11 cellular contexts compared by ENCODE assay signal in genomic region chr1:154324241-154324640, GRCh38. TPM values are rescaled to one million over a fixed set of nuclear protein-coding genes. Genes with fewer than 3 reads are reported as not detected.
DNase-seq lines count a peak whose midpoint lies in the region; ATAC-seq and TF ChIP-seq lines count a peak whose summit lies in the region.
"Had no signal": no experiment of that assay in that cellular context is flagged by ENCODE, and none has a peak within 500 bp of the region (broad histone marks: within the 10 kb centered on the region; RNA-seq: fewer than 3 reads in every experiment).

No MANE protein-coding gene starts in this region.

- peaks cover 32% of the 10 kb centered on the region for H3K4me1 Mint-ChIP-seq in activated CD4-positive, alpha-beta T cell treated with anti-CD3 and anti-CD28 coated beads for 36 hours
- H3K4me1 Mint-ChIP-seq in activated B cell treated with CpG ODN at 0.5 μM for 24 hours = peaks cover 36% of the 10 kb centered on the region
- peaks cover 27 to 41% of the 10 kb centered on the region in 2 donors for H3K4me1 Mint-ChIP-seq in stimulated activated naive B cell treated with anti-CD40 and anti-IgM and Interleukin-4, amounts not matched to agents 10 μg/mL and 1 μg/mL and 100 μg/mL, for 72 hours

- no peaks in the 10 kb centered on the region for H3K9me3 Mint-ChIP-seq in activated CD4-positive, alpha-beta T cell treated with anti-CD3 and anti-CD28 coated beads for 36 hours (ENCODE audit: low read depth)
- H3K9me3 Mint-ChIP-seq in activated B cell treated with CpG ODN at 0.5 μM for 24 hours = no peaks in the 10 kb centered on the region
- H3K9me3 Mint-ChIP-seq in stimulated activated naive B cell treated with anti-CD40 and anti-IgM and Interleukin-4, amounts not matched to agents 10 μg/mL and 1 μg/mL and 100 μg/mL, for 72 hours = no peaks in the 10 kb centered on the region

- H3K36me3 ChIP-seq in iPS-15b (ENCODE audit: control insufficient read depth, insufficient read depth, low read length) = no peaks in the 10 kb centered on the region

- H3K4me3 Mint-ChIP-seq in activated CD4-positive, alpha-beta T cell treated with anti-CD3 and anti-CD28 coated beads for 36 hours = peak overlapping the region; percentile 99
- peak overlapping the region; percentile 95 for H3K4me3 Mint-ChIP-seq in activated B cell treated with CpG ODN at 0.5 μM for 24 hours
- peak overlapping the region; percentile 91 to 98 for H3K4me3 Mint-ChIP-seq in stimulated activated naive B cell treated with anti-CD40 and anti-IgM and Interleukin-4, amounts not matched to agents 10 μg/mL and 1 μg/mL and 100 μg/mL, for 72 hours

- H3K27me3 ChIP-seq in iPS-15b (ENCODE audit: control insufficient read depth, insufficient read depth, low read length) = no peaks in the 10 kb centered on the region

- POLR2A ChIA-PET in activated CD4-positive, alpha-beta T cell treated with anti-CD3 and anti-CD28 coated beads for 36 hours (lab: Charles Lee) = interaction anchor here (1.4 kb wide), 1 partner anchor 11 kb away, joined by 6 read pairs; no protein-coding TSS in a partner anchor
- POLR2A ChIA-PET in activated B cell treated with CpG ODN at 0.5 μM for 24 hours (lab: Charles Lee) = interaction anchor here (2.8 kb wide), 1 partner anchor 11 kb away, joined by 19 read pairs; no protein-coding TSS in a partner anchor

- intact Hi-C loops in activated CD4-positive, alpha-beta T cell treated with anti-CD3 and anti-CD28 coated beads for 36 hours (cut with DNase I, micrococcal nuclease) = loop anchor here in 1 of 2 experiments (1.0 to 2.0 kb wide), 6 partner anchors 11 to 677 kb away; partner anchors contain the start of gene ILF2
- intact Hi-C loops in activated B cell treated with CpG ODN at 0.5 μM for 24 hours (cut with micrococcal nuclease) = loop anchor here (1.0 to 2.0 kb wide), 5 partner anchors 11 to 235 kb away; partner anchors contain the start of genes HAX1, UBAP2L and UBE2Q1

- H3K27ac Mint-ChIP-seq in activated CD4-positive, alpha-beta T cell treated with anti-CD3 and anti-CD28 coated beads for 36 hours = peak overlapping the region; percentile 19
- H3K27ac Mint-ChIP-seq in activated B cell treated with CpG ODN at 0.5 μM for 24 hours = no peak overlapping the region
- H3K27ac Mint-ChIP-seq in stimulated activated naive B cell treated with anti-CD40 and anti-IgM and Interleukin-4, amounts not matched to agents 10 μg/mL and 1 μg/mL and 100 μg/mL, for 72 hours = peak overlapping the region; percentile 25

- CTCF ChIA-PET in activated CD4-positive, alpha-beta T cell treated with anti-CD3 and anti-CD28 coated beads for 36 hours (lab: Charles Lee) = interaction anchor here (0.6 to 5.9 kb wide), 11 partner anchors 10 to 357 kb away, joined by 3 to 99 read pairs (median 4); no protein-coding TSS in a partner anchor
- CTCF ChIA-PET in activated B cell treated with CpG ODN at 0.5 μM for 24 hours (lab: Charles Lee) = interaction anchor here (1.4 to 6.6 kb wide), 2 partner anchors 11 to 13 kb away, joined by 3 to 100 read pairs; no protein-coding TSS in a partner anchor

- H3K4me3 ChIP-seq in iPS-15b (ENCODE audit: low read depth, low read length) = peak overlapping the region; percentile 93

- H3K27me3 Mint-ChIP-seq in activated CD4-positive, alpha-beta T cell treated with anti-CD3 and anti-CD28 coated beads for 36 hours = no peaks in the 10 kb centered on the region
- peaks cover 17% of the 10 kb centered on the region for H3K27me3 Mint-ChIP-seq in activated B cell treated with CpG ODN at 0.5 μM for 24 hours
- peaks cover 18 to 29% of the 10 kb centered on the region in 2 donors for H3K27me3 Mint-ChIP-seq in stimulated activated naive B cell treated with anti-CD40 and anti-IgM and Interleukin-4, amounts not matched to agents 10 μg/mL and 1 μg/mL and 100 μg/mL, for 72 hours

- no peak for DNase-seq in activated CD4-positive, alpha-beta T cell treated with anti-CD3 and anti-CD28 coated beads for 36 hours
- no peak for DNase-seq in activated CD4-positive, alpha-beta T cell treated with anti-CD3 and anti-CD28 coated beads for 1 hour
- DNase-seq in activated B cell treated with CpG ODN at 0.5 μM for 24 hours = no peak
- DNase-seq in stimulated activated naive B cell treated with anti-CD40 and anti-IgM and Interleukin-4, amounts not matched to agents 10 μg/mL and 1 μg/mL and 100 μg/mL, for 72 hours = no peak
- no peak for DNase-seq in ureter (ENCODE audit: low spot score)
- no peak for DNase-seq in SHP77 treated with DMSO at 0.1 percent for 48 hours (lab: John Stamatoyannopoulos, UW)

- H3K4me1 ChIP-seq in iPS-15b (ENCODE audit: control insufficient read depth, insufficient read depth, low read length) = peaks cover 21% of the 10 kb centered on the region

- no peaks in the 10 kb centered on the region for H3K9me3 ChIP-seq in iPS-15b (ENCODE audit: control insufficient read depth, insufficient read depth, low read length)

- no peak for TF ChIP-seq CTCF in activated B cell treated with CpG ODN at 0.5 μM for 24 hours (IDR thresholded peaks at IDR 0.05)

- peaks cover under 1% of the 10 kb centered on the region for H3K36me3 Mint-ChIP-seq in activated CD4-positive, alpha-beta T cell treated with anti-CD3 and anti-CD28 coated beads for 36 hours (ENCODE audit: low read depth)
- H3K36me3 Mint-ChIP-seq in activated B cell treated with CpG ODN at 0.5 μM for 24 hours (ENCODE audit: low read depth) = peaks cover 7% of the 10 kb centered on the region
- no peaks in the 10 kb centered on the region for H3K36me3 Mint-ChIP-seq in stimulated activated naive B cell treated with anti-CD40 and anti-IgM and Interleukin-4, amounts not matched to agents 10 μg/mL and 1 μg/mL and 100 μg/mL, for 72 hours

- no peak for ATAC-seq in activated CD4-positive, alpha-beta T cell treated with anti-CD3 and anti-CD28 coated beads for 36 hours
- ATAC-seq in activated B cell treated with CpG ODN at 0.5 μM for 24 hours (ENCODE audit: low read depth) (no peak), HG02840 (IDR thresholded peaks at IDR 0.05; ENCODE audit: low FRiP score, unreplicated experiment) (no peak)
- ATAC-seq in stimulated activated naive B cell treated with anti-CD40 and anti-IgM and Interleukin-4, amounts not matched to agents 10 μg/mL and 1 μg/mL and 100 μg/mL, for 72 hours (replicated peaks) = no peak

- H3K9ac ChIP-seq in iPS-15b (ENCODE audit: low read depth, low read length) = no peak overlapping the region

RNA-seq across cellular contexts. Expression of gene ATP8B2, which starts 1.1 kb away (rescaled TPM):
- 10 to 100 TPM; 48.2 TPM for total RNA-seq in activated CD4-positive, alpha-beta T cell treated with anti-CD3 and anti-CD28 coated beads for 36 hours
- total RNA-seq in activated B cell treated with CpG ODN at 0.5 μM for 24 hours (24.3 and 27.3 TPM in 2 replicates), ureter (40.7 TPM)

RNA-seq across cellular contexts. Expression of gene AQP10, which starts 3.3 kb away (rescaled TPM):
- total RNA-seq in activated CD4-positive, alpha-beta T cell treated with anti-CD3 and anti-CD28 coated beads for 36 hours = not detected
- not detected in 2 replicates for total RNA-seq in activated B cell treated with CpG ODN at 0.5 μM for 24 hours
- total RNA-seq in ureter = not detected
- total RNA-seq: activated CD8-positive, alpha-beta memory T cell treated with anti-CD3 and anti-CD28 coated beads for 36 hours; sciatic nerve; urinary bladder had no signal

RNA-seq across cellular contexts. Expression of gene HAX1, which starts 51.8 kb away (rescaled TPM):
- 100 to 1,000 TPM; 177 to 225 TPM for total RNA-seq in activated CD4-positive, alpha-beta T cell treated with anti-CD3 and anti-CD28 coated beads for 36 hours
- total RNA-seq in activated B cell treated with CpG ODN at 0.5 μM for 24 hours (89.4 and 93.0 TPM in 2 replicates), ureter (110 TPM)
